20 cellular contexts compared by ENCODE assay signal in genomic region chr3:32375596-32375930, GRCh38.
"Had no signal": no experiment of that assay in that cellular context is flagged by ENCODE, and none has a peak within 500 bp of the region (broad histone marks: within the 10 kb centered on the region; RNA-seq: fewer than 3 reads in every experiment).

No MANE protein-coding gene starts in this region.

- H3K4me3 Mint-ChIP-seq: mesothelial cell of epicardium; naive B cell; natural killer cell; neural progenitor cell; stimulated activated effector memory CD8-positive, alpha-beta T cell treated with anti-CD3 and anti-CD28 coated beads, Interleukin-12 subunit alpha, Interleukin-12 subunit beta, amount 100 ng/mL, for 72 hours; stimulated activated naive CD8-positive, alpha-beta T cell treated with anti-CD3 and anti-CD28 coated beads, Interleukin-15, Interleukin-2, amounts not matched to agents 100 ng/mL and 50 ng/mL, for 24 hours; type B pancreatic cell had no signal

- H3K9me3 Mint-ChIP-seq: mesothelial cell of epicardium; naive B cell; natural killer cell; nephron progenitor cell; neural progenitor cell; stimulated activated effector memory CD8-positive, alpha-beta T cell treated with anti-CD3 and anti-CD28 coated beads, Interleukin-12 subunit alpha, Interleukin-12 subunit beta, amount 100 ng/mL, for 72 hours; stimulated activated naive CD8-positive, alpha-beta T cell treated with anti-CD3 and anti-CD28 coated beads, Interleukin-15, Interleukin-2, amounts not matched to agents 100 ng/mL and 50 ng/mL, for 24 hours; type B pancreatic cell had no signal

- H3K9me3 ChIP-seq: left ventricle myocardium inferior, neutrophil, psoas muscle, sigmoid colon, spleen, suprapubic skin, thoracic aorta, tibial artery, uterus had no signal

- H3K4me1 Mint-ChIP-seq: mesothelial cell of epicardium had no signal

- H3K27ac Mint-ChIP-seq: mesothelial cell of epicardium; natural killer cell; stimulated activated effector memory CD8-positive, alpha-beta T cell treated with anti-CD3 and anti-CD28 coated beads, Interleukin-12 subunit alpha, Interleukin-12 subunit beta, amount 100 ng/mL, for 72 hours; type B pancreatic cell had no signal

- H3K36me3 ChIP-seq: left ventricle myocardium inferior, neural progenitor cell, neutrophil, sigmoid colon, spleen, suprapubic skin, thoracic aorta, tibial artery, uterus had no signal

- H3K27me3 ChIP-seq: neural progenitor cell, neutrophil, sigmoid colon, spleen, suprapubic skin, tibial artery, uterus had no signal

- H3K4me2 ChIP-seq: neural progenitor cell had no signal

- H3K27me3 Mint-ChIP-seq: naive B cell; stimulated activated naive CD8-positive, alpha-beta T cell treated with anti-CD3 and anti-CD28 coated beads, Interleukin-15, Interleukin-2, amounts not matched to agents 100 ng/mL and 50 ng/mL, for 24 hours; type B pancreatic cell had no signal

- H3K9ac ChIP-seq: neural progenitor cell, parathyroid adenoma had no signal

- DNase-seq: left ventricle myocardium inferior, occipital lobe, psoas muscle, spleen had no signal

- H3K4me1 ChIP-seq: left ventricle myocardium inferior, parathyroid adenoma, psoas muscle, sigmoid colon, suprapubic skin, uterus had no signal

- H3K4me3 ChIP-seq: left ventricle myocardium inferior, lung, neural progenitor cell, psoas muscle, sigmoid colon, spleen, suprapubic skin, thoracic aorta, tibial artery, uterus had no signal

- H3K27ac ChIP-seq: left ventricle myocardium inferior, neural progenitor cell, neutrophil, parathyroid adenoma, psoas muscle, sigmoid colon, spleen, suprapubic skin, thoracic aorta, tibial artery, uterus had no signal

- H3K36me3 Mint-ChIP-seq: mesothelial cell of epicardium; naive B cell; natural killer cell; neural progenitor cell; stimulated activated effector memory CD8-positive, alpha-beta T cell treated with anti-CD3 and anti-CD28 coated beads, Interleukin-12 subunit alpha, Interleukin-12 subunit beta, amount 100 ng/mL, for 72 hours had no signal
